11 cellular contexts compared by ENCODE assay signal in the genomic region with DNA sequence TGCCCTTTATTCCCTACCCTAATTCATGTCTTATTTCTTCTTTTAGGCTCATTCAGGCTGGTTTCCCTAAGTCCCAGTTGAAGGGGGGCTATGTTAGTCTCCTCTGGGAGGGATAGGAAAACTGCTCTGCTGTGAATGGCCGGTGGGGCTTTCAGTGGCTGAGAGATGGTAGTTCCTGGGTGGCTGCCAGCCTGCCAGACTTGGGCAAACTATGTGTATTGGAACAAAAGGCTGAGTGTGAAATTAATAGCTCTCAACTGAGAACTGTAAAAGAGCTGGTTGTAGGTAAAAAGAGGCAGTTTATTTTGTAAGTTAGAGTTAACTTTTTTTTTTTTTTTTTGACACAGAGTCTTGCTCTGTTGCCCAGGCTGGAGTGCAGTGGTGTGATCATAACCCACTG. TPM values are rescaled to one million over a fixed set of nuclear protein-coding genes. Genes with fewer than 3 reads are reported as not detected.
DNase-seq lines count a peak whose midpoint lies in the region; ATAC-seq, FAIRE-seq and TF ChIP-seq lines count a peak whose summit lies in the region.
"Had no signal": no experiment of that assay in that cellular context is flagged by ENCODE, and none has a peak within 500 bp of the region (broad histone marks: within the 10 kb centered on the region; RNA-seq: fewer than 3 reads in every experiment).

No MANE protein-coding gene starts in this region.

- H3K4me3 ChIP-seq in pancreas = no peak overlapping the region
- no peak overlapping the region for H3K4me3 ChIP-seq in smooth muscle cell

- H3K4me1 ChIP-seq in pancreas (peaks cover 6 to 17% (median 10%) of the 10 kb centered on the region in 3 donors), smooth muscle cell (ENCODE audit: low read depth) (peaks cover 2% of the 10 kb centered on the region)

- H3F3A ChIP-seq in smooth muscle cell (ENCODE audit: low read depth) = peaks cover under 1% of the 10 kb centered on the region

- no peak for FAIRE-seq in pancreas (lab: Jason Lieb, UNC)

- H3K27me3 ChIP-seq in pancreas = no peaks in the 10 kb centered on the region
- H3K27me3 ChIP-seq in smooth muscle cell (ENCODE audit: low read depth) = no peaks in the 10 kb centered on the region

- H3K9me3 ChIP-seq in pancreas (no peaks in the 10 kb centered on the region), smooth muscle cell (replicated peaks; ENCODE audit: low read depth) (no peaks in the 10 kb centered on the region)

- TF ChIP-seq CTCF in pancreas (IDR thresholded peaks at IDR 0.05) (no peak), smooth muscle cell (IDR thresholded peaks at IDR 0.05; ENCODE audit: borderline replicate concordance, insufficient read depth, poor library complexity, severe bottlenecking) (no peak)

- H3K9ac ChIP-seq in smooth muscle cell (ENCODE audit: low read depth) = no peak overlapping the region

- WGBS in pancreas, 2 donors = 12 to 20% methylated on average over 1 of the region's 1 CpG
- WGBS in smooth muscle cell (ENCODE audit: low lambda C conversion rate) = 98% methylated on average over 1 of the region's 1 CpG

- H3K27ac ChIP-seq in pancreas = no peak overlapping the region
- no peak overlapping the region for H3K27ac ChIP-seq in smooth muscle cell (ENCODE audit: low read depth)

- H3K36me3 ChIP-seq in pancreas = no peaks in the 10 kb centered on the region
- H3K36me3 ChIP-seq in smooth muscle cell (ENCODE audit: low read depth) = no peaks in the 10 kb centered on the region

- H4K20me1 ChIP-seq in smooth muscle cell (ENCODE audit: low read depth) = peaks cover 18% of the 10 kb centered on the region

- H3K79me2 ChIP-seq in smooth muscle cell (ENCODE audit: low read depth) = peaks cover 36% of the 10 kb centered on the region

- peak in 4 of 6 donors; percentile 32 to 72 (median 55) for DNase-seq in pancreas
- DNase-seq in NCI-H524 treated with DMSO at 0.1 percent for 48 hours (lab: John Stamatoyannopoulos, UW) = no peak
- DNase-seq in GM19240 (ENCODE audit: insufficient read length, low spot score) = no peak
- no peak for DNase-seq in smooth muscle cell (lab: John Stamatoyannopoulos, UW; ENCODE audit: unreplicated experiment)
- no peak for DNase-seq in SHP77 treated with DMSO at 0.1 percent for 48 hours (lab: John Stamatoyannopoulos, UW)
- DNase-seq: DND-41; stimulated activated naive CD4-positive, alpha-beta T cell treated with Interleukin-2 at 50 U/mL for 16 hours had no signal

- no peak overlapping the region for H3K4me2 ChIP-seq in smooth muscle cell

- peak; percentile 11 for ATAC-seq in GM18520 (IDR thresholded peaks at IDR 0.05; ENCODE audit: unreplicated experiment)
- peak; percentile 6 for ATAC-seq in HG02885 (IDR thresholded peaks at IDR 0.05; ENCODE audit: poor library complexity, unreplicated experiment)
- ATAC-seq in SK-N-SH treated with all-trans-retinoic acid at 6 μM for 48 hours = peak; percentile 73
- peak; percentile 36 to 77 (median 74) for ATAC-seq in pancreas
- ATAC-seq: activated T-helper 17 cell treated with anti-CD3 and anti-CD28 coated beads, Interleukin-2, amount 50 U/mL, for 72 hours had no signal

- intact Hi-C loops in pancreas (cut with DNase I) = no loop called here

- H2AFZ ChIP-seq in smooth muscle cell (ENCODE audit: low read depth) = no peak overlapping the region

TF ChIP-seq in SK-N-SH treated with all-trans-retinoic acid at 6 μM for 48 hours, 23 proteins besides CTCF, POLR2A, EP300 and RAD21:
- TF ChIP-seq ZNF565 (CRISPR knock-in tag; conservative IDR thresholded peaks at IDR 0.05; ENCODE audit: low read depth) = no peak
- no peak for TF ChIP-seq OSR1 (CRISPR knock-in tag; IDR thresholded peaks at IDR 0.05)
- TF ChIP-seq ZFP3 (CRISPR knock-in tag; IDR thresholded peaks at IDR 0.05) = no peak
- no peak for TF ChIP-seq ZNF8 (CRISPR knock-in tag; IDR thresholded peaks at IDR 0.05)
- no peak for TF ChIP-seq PPARA (CRISPR knock-in tag; IDR thresholded peaks at IDR 0.05; ENCODE audit: borderline replicate concordance)
- TF ChIP-seq ZC3H10 (CRISPR knock-in tag; IDR thresholded peaks at IDR 0.05) = no peak
- TF ChIP-seq ARNTL (CRISPR knock-in tag; IDR thresholded peaks at IDR 0.05; ENCODE audit: borderline replicate concordance, low read depth) = no peak
- no peak for TF ChIP-seq ZNF70 (CRISPR knock-in tag; IDR thresholded peaks at IDR 0.05)

RNA-seq across cellular contexts. Expression of a gene that starts 28.8 kb away (rescaled TPM):
- total RNA-seq in pancreas (10 to 100 TPM in 2 of 6 donors, 1 to 10 TPM in 4; 6.6 to 14.8 (median 9.8) TPM), smooth muscle cell (11.1 and 11.6 TPM in 2 replicates)
- polyA plus RNA-seq in pancreas (1 to 10 TPM; 6.3 to 6.5 TPM), smooth muscle cell (6.2 and 6.7 TPM in 2 replicates)

Comparison
In these comparisons a context has a peak if more than half of its experiments do, and no peak if none do; other contexts are left out.
1. ATAC-seq: peak in every context shown above with its lines; median percentile 74 in pancreas; 73 in SK-N-SH treated with all-trans-retinoic acid at 6 μM for 48 hours; 11 in GM18520; 6 in HG02885.
2. DNase-seq: peak in pancreas (4 of 6); none in NCI-H524 treated with DMSO at 0.1 percent for 48 hours (single experiment), GM19240 (single experiment), smooth muscle cell (single experiment) and SHP77 treated with DMSO at 0.1 percent for 48 hours (single experiment).